In the genomic region with DNA sequence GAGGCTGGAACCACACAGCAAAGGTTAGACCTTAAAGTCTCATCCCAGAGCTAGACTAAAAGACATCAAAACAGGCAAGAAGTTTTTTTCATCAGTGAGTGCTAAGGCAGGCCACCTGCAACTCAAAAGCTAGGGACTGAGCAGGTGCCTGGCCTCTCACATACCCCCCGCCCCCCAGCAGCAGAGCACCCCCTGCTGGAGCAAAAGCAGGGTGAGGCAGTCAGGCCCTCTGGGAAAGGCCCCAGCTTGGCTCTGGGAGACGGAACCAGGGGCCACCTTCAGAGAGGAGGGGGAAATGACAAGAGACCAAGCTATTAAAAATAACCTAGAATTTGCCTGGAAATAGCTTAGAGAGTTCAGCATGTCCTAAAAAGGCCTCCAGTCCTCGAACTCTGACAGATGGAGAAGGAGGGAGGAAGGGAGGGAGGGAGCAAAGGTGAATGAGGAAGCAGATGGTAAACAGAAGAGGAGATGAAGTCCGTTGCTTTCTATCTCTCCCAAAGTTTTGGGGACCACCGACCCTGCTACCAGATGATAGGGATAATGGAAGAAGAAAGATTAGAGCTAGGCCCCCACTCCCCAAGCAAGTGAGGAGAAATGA, we compare ENCODE assay signal across 8 cellular contexts. TPM values are rescaled to one million over a fixed set of nuclear protein-coding genes. Genes with fewer than 3 reads are reported as not detected.
DNase-seq lines count a peak whose midpoint lies in the region; ATAC-seq and TF ChIP-seq lines count a peak whose summit lies in the region.

No MANE protein-coding gene starts in this region.

- peak overlapping the region; percentile 57 for H3K4me2 ChIP-seq in neural cell (ENCODE audit: low read length)

- H3K27me3 ChIP-seq in CD8-positive, alpha-beta T cell (ENCODE audit: insufficient read depth, low read length) = peaks cover 3% of the 10 kb centered on the region
- H3K27me3 ChIP-seq in neural cell (ENCODE audit: insufficient read depth, low read depth, low read length) = peaks cover 10% of the 10 kb centered on the region

- TF ChIP-seq CTCF in CD8-positive, alpha-beta T cell (IDR thresholded peaks at IDR 0.05) = no peak
- peak; percentile 47 for TF ChIP-seq CTCF in endothelial cell (IDR thresholded peaks at IDR 0.05; ENCODE audit: unreplicated experiment)
- TF ChIP-seq CTCF in neural cell (IDR thresholded peaks at IDR 0.05; ENCODE audit: poor library complexity, severe bottlenecking) = no peak

- H3K4me1 Mint-ChIP-seq in CD8-positive, alpha-beta T cell (ENCODE audit: low read depth) = peaks cover 17% of the 10 kb centered on the region
- H3K4me1 Mint-ChIP-seq in endothelial cell (ENCODE audit: unreplicated experiment) = peaks cover 12% of the 10 kb centered on the region

- peak overlapping the region; percentile 90 for H3K4me3 Mint-ChIP-seq in CD8-positive, alpha-beta T cell
- no peak overlapping the region for H3K4me3 Mint-ChIP-seq in endothelial cell (ENCODE audit: unreplicated experiment)

- no peaks in the 10 kb centered on the region for H4K20me1 ChIP-seq in neural cell (ENCODE audit: insufficient read depth)

- intact Hi-C loops in CD8-positive, alpha-beta T cell (cut with DNase I, micrococcal nuclease) = loop anchor here in 1 of 2 experiments (2.0 kb wide), 1 partner anchor 59 kb away; no protein-coding TSS in a partner anchor

- no peak for TF ChIP-seq RAD21 in neural cell (conservative IDR thresholded peaks at IDR 0.05)

- no peak overlapping the region for H3K9ac ChIP-seq in neural cell (ENCODE audit: low read length)

- CTCF ChIA-PET in CD8-positive, alpha-beta T cell (lab: Charles Lee) = interaction anchor here (1.4 to 2.9 kb wide), 3 partner anchors 10 to 50 kb away, joined by 4 to 9 read pairs (median 4); a partner anchor contains a TSS

- POLR2A ChIA-PET in CD8-positive, alpha-beta T cell (lab: Charles Lee) = interaction anchor here (0.6 to 2.6 kb wide), 3 partner anchors 10 to 25 kb away, joined by 3 to 9 read pairs (median 3); a partner anchor contains a TSS

- in situ Hi-C loops in KBM-7 (cut with MboI; ENCODE audit: low pct_unique_long_range_greater_than_20kb, low sequenced_read_pairs) = no loop called here

- H3K36me3 ChIP-seq in CD8-positive, alpha-beta T cell (ENCODE audit: insufficient read depth, low read length) = no peaks in the 10 kb centered on the region
- H3K36me3 ChIP-seq in neural cell (ENCODE audit: insufficient read depth, low read length) = no peaks in the 10 kb centered on the region

- no peaks in the 10 kb centered on the region for H3K79me2 ChIP-seq in neural cell (replicated peaks; ENCODE audit: insufficient read depth, low read length)

- H3K36me3 Mint-ChIP-seq in CD8-positive, alpha-beta T cell = no peaks in the 10 kb centered on the region
- H3K36me3 Mint-ChIP-seq in endothelial cell (ENCODE audit: low read depth, unreplicated experiment) = peaks cover 7% of the 10 kb centered on the region

- H2AFZ ChIP-seq in neural cell (ENCODE audit: low read depth, low read length) = no peak overlapping the region

- no peak for DNase-seq in CD8-positive, alpha-beta T cell
- DNase-seq in KBM-7 = peak; percentile 55
- peak; percentile 40 for DNase-seq in endothelial cell (ENCODE audit: low spot score)
- DNase-seq in hippocampal formation (lab: John Stamatoyannopoulos, UW) = no peak
- no peak for DNase-seq in NCI-H1436 treated with DMSO at 0.1 percent for 48 hours (lab: John Stamatoyannopoulos, UW)
- no peak for DNase-seq in amygdala (lab: John Stamatoyannopoulos, UW)
- no peak for DNase-seq in GDM1 (lab: John Stamatoyannopoulos, UW)

- no peak overlapping the region for H3K27ac ChIP-seq in CD8-positive, alpha-beta T cell (ENCODE audit: low read depth, low read length)
- H3K27ac ChIP-seq in neural cell (ENCODE audit: low read length) = no peak overlapping the region

- H3K27ac Mint-ChIP-seq in CD8-positive, alpha-beta T cell = no peak overlapping the region
- H3K27ac Mint-ChIP-seq in endothelial cell (ENCODE audit: unreplicated experiment) = no peak overlapping the region

- peak; percentile 39 for ATAC-seq in CD8-positive, alpha-beta T cell

- no peak overlapping the region for H3K4me3 ChIP-seq in CD8-positive, alpha-beta T cell (ENCODE audit: low read depth, low read length)
- H3K4me3 ChIP-seq in neural cell (ENCODE audit: low read length) = peak overlapping the region; percentile 82

- H3K4me1 ChIP-seq in CD8-positive, alpha-beta T cell (ENCODE audit: insufficient read depth, low read length) = peaks cover 16% of the 10 kb centered on the region

- no peak for TF ChIP-seq EP300 in neural cell (conservative IDR thresholded peaks at IDR 0.05; ENCODE audit: poor library complexity, severe bottlenecking)

- peaks cover 19% of the 10 kb centered on the region for H3K27me3 Mint-ChIP-seq in CD8-positive, alpha-beta T cell (ENCODE audit: low read depth)
- peaks cover 17% of the 10 kb centered on the region for H3K27me3 Mint-ChIP-seq in endothelial cell (ENCODE audit: unreplicated experiment)

- no peaks in the 10 kb centered on the region for H3K9me3 ChIP-seq in CD8-positive, alpha-beta T cell (ENCODE audit: low read length)
- no peaks in the 10 kb centered on the region for H3K9me3 ChIP-seq in neural cell (ENCODE audit: low read length)

- H3K9me3 Mint-ChIP-seq in CD8-positive, alpha-beta T cell = no peaks in the 10 kb centered on the region
- H3K9me3 Mint-ChIP-seq in endothelial cell (ENCODE audit: unreplicated experiment) = no peaks in the 10 kb centered on the region

- no peaks in the 10 kb centered on the region for H3F3A ChIP-seq in neural cell (ENCODE audit: insufficient read depth, low read length, poor library complexity, severe bottlenecking)

- H3K9me2 ChIP-seq in neural cell (ENCODE audit: insufficient read depth, low read length) = no peaks in the 10 kb centered on the region

TF ChIP-seq in neural cell, 6 proteins besides CTCF, POLR2A, EP300 and RAD21:
- TF ChIP-seq POLR2AphosphoS5 (IDR thresholded peaks at IDR 0.05) (no peak), MXI1 (conservative IDR thresholded peaks at IDR 0.05; ENCODE audit: poor library complexity, severe bottlenecking) (no peak), TAF1 (IDR thresholded peaks at IDR 0.05; ENCODE audit: low read depth) (no peak), EZH2 (IDR thresholded peaks at IDR 0.05; ENCODE audit: borderline replicate concordance, insufficient read depth, low read length, poor library complexity, severe bottlenecking) (no peak), SMC3 (conservative IDR thresholded peaks at IDR 0.05; ENCODE audit: poor library complexity) (no peak)
- TF ChIP-seq, protein P1, sequence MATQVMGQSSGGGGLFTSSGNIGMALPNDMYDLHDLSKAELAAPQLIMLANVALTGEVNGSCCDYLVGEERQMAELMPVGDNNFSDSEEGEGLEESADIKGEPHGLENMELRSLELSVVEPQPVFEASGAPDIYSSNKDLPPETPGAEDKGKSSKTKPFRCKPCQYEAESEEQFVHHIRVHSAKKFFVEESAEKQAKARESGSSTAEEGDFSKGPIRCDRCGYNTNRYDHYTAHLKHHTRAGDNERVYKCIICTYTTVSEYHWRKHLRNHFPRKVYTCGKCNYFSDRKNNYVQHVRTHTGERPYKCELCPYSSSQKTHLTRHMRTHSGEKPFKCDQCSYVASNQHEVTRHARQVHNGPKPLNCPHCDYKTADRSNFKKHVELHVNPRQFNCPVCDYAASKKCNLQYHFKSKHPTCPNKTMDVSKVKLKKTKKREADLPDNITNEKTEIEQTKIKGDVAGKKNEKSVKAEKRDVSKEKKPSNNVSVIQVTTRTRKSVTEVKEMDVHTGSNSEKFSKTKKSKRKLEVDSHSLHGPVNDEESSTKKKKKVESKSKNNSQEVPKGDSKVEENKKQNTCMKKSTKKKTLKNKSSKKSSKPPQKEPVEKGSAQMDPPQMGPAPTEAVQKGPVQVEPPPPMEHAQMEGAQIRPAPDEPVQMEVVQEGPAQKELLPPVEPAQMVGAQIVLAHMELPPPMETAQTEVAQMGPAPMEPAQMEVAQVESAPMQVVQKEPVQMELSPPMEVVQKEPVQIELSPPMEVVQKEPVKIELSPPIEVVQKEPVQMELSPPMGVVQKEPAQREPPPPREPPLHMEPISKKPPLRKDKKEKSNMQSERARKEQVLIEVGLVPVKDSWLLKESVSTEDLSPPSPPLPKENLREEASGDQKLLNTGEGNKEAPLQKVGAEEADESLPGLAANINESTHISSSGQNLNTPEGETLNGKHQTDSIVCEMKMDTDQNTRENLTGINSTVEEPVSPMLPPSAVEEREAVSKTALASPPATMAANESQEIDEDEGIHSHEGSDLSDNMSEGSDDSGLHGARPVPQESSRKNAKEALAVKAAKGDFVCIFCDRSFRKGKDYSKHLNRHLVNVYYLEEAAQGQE (IDR thresholded peaks at IDR 0.05; ENCODE audit: borderline replicate concordance) = no peak

RNA-seq across cellular contexts. Expression of a gene that starts 1.8 kb away (rescaled TPM):
- total RNA-seq in CD8-positive, alpha-beta T cell = 1 to 10 TPM; 1.0 to 1.1 TPM
- total RNA-seq in endothelial cell (ENCODE audit: unreplicated experiment) = 4.0 TPM
- polyA plus RNA-seq in neural cell = 13.5 and 17.1 TPM in 2 replicates
- 6.5 and 6.6 TPM in 2 replicates for polyA minus RNA-seq in neural cell

RNA-seq across cellular contexts. Expression of a gene that starts 9.9 kb away (rescaled TPM):
- total RNA-seq in CD8-positive, alpha-beta T cell = 10 to 100 TPM; 29.4 to 29.6 TPM
- total RNA-seq in endothelial cell (ENCODE audit: unreplicated experiment) = 66.5 TPM
- polyA plus RNA-seq in neural cell = 217 and 261 TPM in 2 replicates
- 24.8 and 35.9 TPM in 2 replicates for polyA minus RNA-seq in neural cell

RNA-seq across cellular contexts. Expression of a gene that starts 14.3 kb away (rescaled TPM):
- 1 to 10 TPM; 5.5 to 7.8 TPM for total RNA-seq in CD8-positive, alpha-beta T cell
- total RNA-seq in endothelial cell (ENCODE audit: unreplicated experiment) = 4.4 TPM
- 3.4 and 6.6 TPM in 2 replicates for polyA plus RNA-seq in neural cell
- polyA minus RNA-seq in neural cell = 2.0 and 2.7 TPM in 2 replicates

RNA-seq across cellular contexts. Expression of a gene that starts 22.9 kb away (rescaled TPM):
- 10 to 100 TPM; 27.0 to 33.8 TPM for total RNA-seq in CD8-positive, alpha-beta T cell
- 1,134 TPM for total RNA-seq in endothelial cell (ENCODE audit: unreplicated experiment)
- polyA plus RNA-seq in neural cell = 217 and 246 TPM in 2 replicates
- polyA minus RNA-seq in neural cell = 108 and 122 TPM in 2 replicates

RNA-seq across cellular contexts. Expression of a gene that starts 37.0 kb away (rescaled TPM):
- total RNA-seq in CD8-positive, alpha-beta T cell = 1 to 10 TPM; 4.3 to 4.6 TPM
- total RNA-seq in endothelial cell (ENCODE audit: unreplicated experiment) = 9.3 TPM
- 14.7 and 16.0 TPM in 2 replicates for polyA plus RNA-seq in neural cell
- 27.0 and 31.7 TPM in 2 replicates for polyA minus RNA-seq in neural cell

Comparison
In these comparisons a context has a peak if more than half of its experiments do, and no peak if none do; other contexts are left out.
1. DNase-seq: peak in KBM-7 (single experiment) and endothelial cell (single experiment); none in CD8-positive, alpha-beta T cell (0 of 7), hippocampal formation (0 of 2), NCI-H1436 treated with DMSO at 0.1 percent for 48 hours (single experiment), amygdala (0 of 56) and GDM1 (single experiment).